22 cellular contexts compared by ENCODE assay signal in genomic region chr9:80061096-80061495, GRCh38.
DNase-seq lines count a peak whose midpoint lies in the region; ATAC-seq and TF ChIP-seq lines count a peak whose summit lies in the region.
"Had no signal": no experiment of that assay in that cellular context is flagged by ENCODE, and none has a peak within 500 bp of the region (broad histone marks: within the 10 kb centered on the region; RNA-seq: fewer than 3 reads in every experiment).

No MANE protein-coding gene starts in this region.

- no peak for ATAC-seq in activated CD4-positive, CD25-positive, alpha-beta regulatory T cell treated with anti-CD3 and anti-CD28 coated beads, Interleukin-2, amount 50 U/mL, for 24 hours
- ATAC-seq in HG03571 (IDR thresholded peaks at IDR 0.05; ENCODE audit: unreplicated experiment): no peak
- no peak for ATAC-seq in HG02981 (IDR thresholded peaks at IDR 0.05; ENCODE audit: unreplicated experiment)
- ATAC-seq: activated T-cell treated with anti-CD3 and anti-CD28 coated beads, Interleukin-2, amount 50 U/mL, for 4 hours had no signal

- H3K27ac ChIP-seq in ACC112 (ENCODE audit: low read depth, low read length) (peak overlapping the region; percentile 86), fibroblast of lung (ENCODE audit: insufficient read depth, low read length) (peak overlapping the region; percentile 37)

- peak; percentile 78 for DNase-seq in adipocyte (ENCODE audit: low read depth)
- peak in 1 of 2 donors; percentile 44 for DNase-seq in fibroblast of lung (ENCODE audit: low read depth in 2 of 2)
- DNase-seq in osteocyte (ENCODE audit: extremely low spot score, unreplicated experiment): no peak
- DNase-seq in SW480 (ENCODE audit: low spot score): no peak
- DNase-seq: 8988T; activated CD4-positive, alpha-beta T cell treated with anti-CD3 and anti-CD28 coated beads for 48 hours; activated T-cell treated with anti-CD3 and anti-CD28 coated beads, Interleukin-2, amount 50 U/mL, for 4 hours; amygdala; DMS79 treated with DMSO at 0.1 percent for 48 hours; GOT3; islet precursor cell; left ventricle myocardium superior; NCI-H1105 treated with DMSO at 0.1 percent for 48 hours; NCI-H2029; nephron progenitor cell; stimulated activated CD4-positive, alpha-beta T cell treated with anti-CD3 and anti-CD28 coated beads, Interleukin-1b, Interleukin-23, amount 100 ng/mL, for 48 hours; T-helper 2 cell had no signal

- no peaks in the 10 kb centered on the region for H3K79me2 ChIP-seq in ACC112 (ENCODE audit: control insufficient read depth, insufficient read depth, low read length, unreplicated experiment)
- H3K79me2 ChIP-seq in fibroblast of lung (ENCODE audit: control insufficient read depth, insufficient read depth, low read length): no peaks in the 10 kb centered on the region

- H3K27ac Mint-ChIP-seq in osteocyte (ENCODE audit: unreplicated experiment): peak overlapping the region; percentile 86

- no peak overlapping the region for H3K4me3 Mint-ChIP-seq in osteocyte (ENCODE audit: unreplicated experiment)
- H3K4me3 Mint-ChIP-seq: activated T-cell treated with anti-CD3 and anti-CD28 coated beads, Interleukin-2, amount 50 U/mL, for 4 hours; nephron progenitor cell had no signal

- H3K4me2 ChIP-seq in fibroblast of lung (ENCODE audit: extremely low read depth, insufficient read depth, low read length): no peak overlapping the region

- TF ChIP-seq CTCF in fibroblast of lung (conservative IDR thresholded peaks at IDR 0.05 in 1 of 2, IDR thresholded peaks at IDR 0.05 in 1 of 2; ENCODE audit: low read depth in 1 of 2, low read length in 2 of 2) (no peak), osteocyte (IDR thresholded peaks at IDR 0.05) (no peak)

- H3K4me1 ChIP-seq in ACC112 (ENCODE audit: control insufficient read depth, insufficient read depth, low read length, unreplicated experiment) (peaks cover 45% of the 10 kb centered on the region), adipocyte (ENCODE audit: control insufficient read depth, insufficient read depth, low read length) (peaks cover 14% of the 10 kb centered on the region), fibroblast of lung (ENCODE audit: control insufficient read depth, extremely low read depth, insufficient read depth, low read length) (peaks cover 8% of the 10 kb centered on the region)

- H3K4me1 Mint-ChIP-seq in osteocyte (ENCODE audit: unreplicated experiment): peaks cover 48% of the 10 kb centered on the region

- H3K9me3 ChIP-seq in adipocyte (ENCODE audit: control insufficient read depth, low read length) (peaks cover 4% of the 10 kb centered on the region), fibroblast of lung (ENCODE audit: control insufficient read depth, insufficient read depth, low read depth, low read length) (no peaks in the 10 kb centered on the region)

- peaks cover 2% of the 10 kb centered on the region for H3K36me3 Mint-ChIP-seq in osteocyte (ENCODE audit: unreplicated experiment)

- no peak overlapping the region for H3K4me3 ChIP-seq in ACC112 (ENCODE audit: low read depth, low read length)
- no peak overlapping the region for H3K4me3 ChIP-seq in adipocyte (ENCODE audit: low read length)
- H3K4me3 ChIP-seq in fibroblast of lung (replicated peaks in 1 of 4; ENCODE audit: control extremely low read depth in 1 of 4, insufficient read depth in 1 of 4, low read depth in 3 of 4, low read length in 4 of 4): no peak overlapping the region
- H3K4me3 ChIP-seq: skin epidermis had no signal

- H3K27me3 ChIP-seq in ACC112 (ENCODE audit: insufficient read depth, low read length) (no peaks in the 10 kb centered on the region), adipocyte (replicated peaks; ENCODE audit: control insufficient read depth, insufficient read depth, low read length) (no peaks in the 10 kb centered on the region), fibroblast of lung (ENCODE audit: control insufficient read depth, insufficient read depth, low read length) (no peaks in the 10 kb centered on the region)

- H3K9ac ChIP-seq in adipocyte (ENCODE audit: low read length): no peak overlapping the region
- H3K9ac ChIP-seq in fibroblast of lung (ENCODE audit: insufficient read depth, low read length): no peak overlapping the region

- H3K27me3 Mint-ChIP-seq in osteocyte (ENCODE audit: unreplicated experiment): no peaks in the 10 kb centered on the region

- H2AFZ ChIP-seq in ACC112 (ENCODE audit: low read length, unreplicated experiment) (no peak overlapping the region), fibroblast of lung (ENCODE audit: low read length) (no peak overlapping the region)

- no peaks in the 10 kb centered on the region for H4K20me1 ChIP-seq in fibroblast of lung (ENCODE audit: control insufficient read depth, extremely low read depth, insufficient read depth, low read length)

- H3K9me3 Mint-ChIP-seq in osteocyte (ENCODE audit: unreplicated experiment): peaks cover 5% of the 10 kb centered on the region

- no peaks in the 10 kb centered on the region; the same call in 1 of the 2 replicates for H3K36me3 ChIP-seq in ACC112 (ENCODE audit: insufficient read depth, low read length)
- H3K36me3 ChIP-seq in adipocyte (ENCODE audit: control insufficient read depth, insufficient read depth, low read length, severe bottlenecking): no peaks in the 10 kb centered on the region
- H3K36me3 ChIP-seq in fibroblast of lung (ENCODE audit: control insufficient read depth, insufficient read depth, low read length): no peaks in the 10 kb centered on the region
